ENCODE assay signal across 8 cellular contexts in genomic region chr20:48828734-48829460, GRCh38. TPM values are rescaled to one million over a fixed set of nuclear protein-coding genes. Genes with fewer than 3 reads are reported as not detected.
A peak's percentile ranks its signal among the peaks of the same experiment; 100 is the strongest.
DNase-seq lines count a peak whose midpoint lies in the region; ATAC-seq and TF ChIP-seq lines count a peak whose summit lies in the region.

No MANE protein-coding gene starts in this region.

- H3K36me3 ChIP-seq in kidney epithelial cell (ENCODE audit: control insufficient read depth, insufficient read depth, low read length) = no peaks in the 10 kb centered on the region
- no peaks in the 10 kb centered on the region for H3K36me3 ChIP-seq in suprapubic skin

- H3K9me3 ChIP-seq in suprapubic skin = no peaks in the 10 kb centered on the region

- no peak for DNase-seq in activated T-cell treated with anti-CD3 and anti-CD28 coated beads, Interleukin-2, amount 50 U/mL, for 4 hours
- DNase-seq in activated T-cell treated with anti-CD3 and anti-CD28 coated beads for 4 hours (no peak), kidney epithelial cell (ENCODE audit: low read depth) (no peak), suprapubic skin (ENCODE audit: low spot score in 2 of 2) (no peak), kidney glomerular epithelial cell (lab: John Stamatoyannopoulos, UW) (no peak)

- TF ChIP-seq POLR2A in suprapubic skin (IDR thresholded peaks at IDR 0.05) = no peak

- no peak for ATAC-seq in activated T-cell treated with anti-CD3 and anti-CD28 coated beads, Interleukin-2, amount 50 U/mL, for 4 hours
- ATAC-seq in HG03565 (IDR thresholded peaks at IDR 0.05; ENCODE audit: unreplicated experiment) (no peak), HG03175 (IDR thresholded peaks at IDR 0.05; ENCODE audit: unreplicated experiment) (no peak)

- peaks cover 34% of the 10 kb centered on the region for H3K4me1 Mint-ChIP-seq in activated T-cell treated with anti-CD3 and anti-CD28 coated beads, Interleukin-2, amount 50 U/mL, for 4 hours (ENCODE audit: low read depth)
- peaks cover 35% of the 10 kb centered on the region for H3K4me1 Mint-ChIP-seq in activated naive CD8-positive, alpha-beta T cell (ENCODE audit: low read depth)

- no peak for TF ChIP-seq EP300 in suprapubic skin (IDR thresholded peaks at IDR 0.05)

- no peaks in the 10 kb centered on the region for H3K36me3 Mint-ChIP-seq in activated T-cell treated with anti-CD3 and anti-CD28 coated beads, Interleukin-2, amount 50 U/mL, for 4 hours (ENCODE audit: insufficient read depth)
- H3K36me3 Mint-ChIP-seq in activated naive CD8-positive, alpha-beta T cell = no peaks in the 10 kb centered on the region

- H3K27me3 ChIP-seq in kidney epithelial cell (ENCODE audit: control insufficient read depth, insufficient read depth, low read length) (peaks cover 14% of the 10 kb centered on the region), suprapubic skin (peaks cover 19% of the 10 kb centered on the region)

- H3K27me3 Mint-ChIP-seq in activated T-cell treated with anti-CD3 and anti-CD28 coated beads, Interleukin-2, amount 50 U/mL, for 4 hours (ENCODE audit: low read depth) = no peaks in the 10 kb centered on the region
- no peaks in the 10 kb centered on the region for H3K27me3 Mint-ChIP-seq in activated naive CD8-positive, alpha-beta T cell

- no peaks in the 10 kb centered on the region for H3K9me3 Mint-ChIP-seq in activated T-cell treated with anti-CD3 and anti-CD28 coated beads, Interleukin-2, amount 50 U/mL, for 4 hours
- H3K9me3 Mint-ChIP-seq in activated naive CD8-positive, alpha-beta T cell (ENCODE audit: low read depth) = no peaks in the 10 kb centered on the region

- TF ChIP-seq CTCF in kidney epithelial cell (IDR thresholded peaks at IDR 0.05; ENCODE audit: insufficient read depth, low read length, poor library complexity, severe bottlenecking) (no peak), suprapubic skin (IDR thresholded peaks at IDR 0.05) (no peak)

- H3K4me3 ChIP-seq in kidney epithelial cell (ENCODE audit: low read depth, low read length) = peak overlapping the region; percentile 47
- H3K4me3 ChIP-seq in suprapubic skin = peak overlapping the region; percentile 71

- peak overlapping the region; percentile 94 for H3K27ac Mint-ChIP-seq in activated naive CD8-positive, alpha-beta T cell

- peak overlapping the region; percentile 83 for H3K4me3 Mint-ChIP-seq in activated T-cell treated with anti-CD3 and anti-CD28 coated beads, Interleukin-2, amount 50 U/mL, for 4 hours
- H3K4me3 Mint-ChIP-seq in activated naive CD8-positive, alpha-beta T cell = peak overlapping the region; percentile 86

- H3K27ac ChIP-seq in suprapubic skin = no peak overlapping the region

- 79% methylated on average over 11 of the region's 11 CpGs for WGBS in suprapubic skin

- peaks cover 51% of the 10 kb centered on the region for H3K4me1 ChIP-seq in suprapubic skin

RNA-seq across cellular contexts. Expression of gene PREX1, which starts 1.1 kb away (rescaled TPM):
- total RNA-seq in activated T-cell treated with anti-CD3 and anti-CD28 coated beads, Interleukin-2, amount 50 U/mL, for 4 hours = 10 to 100 TPM; 28.8 to 31.4 (median 29.5) TPM
- total RNA-seq in kidney epithelial cell = 3.1 and 3.5 TPM in 2 replicates
- 10 to 100 TPM in 2 of 4 donors, 1 to 10 TPM in 2; 4.7 to 15.1 (median 10.2) TPM for total RNA-seq in suprapubic skin
